In genomic region chr14:105486974-105487448, GRCh38 we compare ENCODE assay signal across 7 cellular contexts. TPM values are rescaled to one million over a fixed set of nuclear protein-coding genes. Genes with fewer than 3 reads are reported as not detected.
DNase-seq lines count a peak whose midpoint lies in the region; ATAC-seq, FAIRE-seq and TF ChIP-seq lines count a peak whose summit lies in the region.

No MANE protein-coding gene starts in this region.

- no peaks in the 10 kb centered on the region for H3K9me3 ChIP-seq in cardiac muscle cell (ENCODE audit: low read depth)
- no peaks in the 10 kb centered on the region for H3K9me3 ChIP-seq in small intestine (ENCODE audit: control insufficient read depth, low read depth)

- H3K4me3 Mint-ChIP-seq in HFFc6 = peak overlapping the region; percentile 30; the same call in 1 of the 2 replicates

- H3K9me3 Mint-ChIP-seq in HFFc6 = no peaks in the 10 kb centered on the region

- peaks cover 8% of the 10 kb centered on the region for H3K27me3 Mint-ChIP-seq in HFFc6 (ENCODE audit: insufficient read depth)

- H3K36me3 Mint-ChIP-seq in HFFc6 (ENCODE audit: low read depth) = no peaks in the 10 kb centered on the region

- peaks cover 22% of the 10 kb centered on the region for H3K4me1 Mint-ChIP-seq in HFFc6 (ENCODE audit: low read depth)

- H3K27ac Mint-ChIP-seq in HFFc6 = no peak overlapping the region

- no peak for ATAC-seq in left lobe of liver

- no peaks in the 10 kb centered on the region for H3K27me3 ChIP-seq in cardiac muscle cell
- H3K27me3 ChIP-seq in small intestine (ENCODE audit: control insufficient read depth in 2 of 2, insufficient read depth in 2 of 2, low read length in 2 of 2) = no peaks in the 10 kb centered on the region

- peaks cover 52% of the 10 kb centered on the region for H3K4me1 ChIP-seq in cardiac muscle cell (ENCODE audit: low read depth)
- H3K4me1 ChIP-seq in small intestine (ENCODE audit: control insufficient read depth in 2 of 2, insufficient read depth in 1 of 2, low read depth in 1 of 2, low read length in 1 of 2) = peaks cover 2 to 7% of the 10 kb centered on the region in 2 donors

- no peak for TF ChIP-seq CTCF in HFFc6 (IDR thresholded peaks at IDR 0.05)
- no peak for TF ChIP-seq CTCF in cardiac muscle cell (IDR thresholded peaks at IDR 0.05; ENCODE audit: low read depth, low read length)

- 1% methylated on average over 40 to 45 of the region's 45 CpGs for WGBS in small intestine, 3 donors

- no peak for FAIRE-seq in small intestine (lab: Jason Lieb, UNC)

- H3K4me3 ChIP-seq in cardiac muscle cell (peak overlapping the region; percentile 26), small intestine (ENCODE audit: low read depth in 1 of 2, low read length in 2 of 2) (peak overlapping the region; percentile 51 to 70)

- H3K27ac ChIP-seq in cardiac muscle cell (peak overlapping the region; percentile 92), small intestine (ENCODE audit: low read depth in 1 of 2, low read length in 1 of 2) (peak overlapping the region; percentile 94 to 96)

- no peaks in the 10 kb centered on the region for H3K36me3 ChIP-seq in cardiac muscle cell
- H3K36me3 ChIP-seq in small intestine (ENCODE audit: control insufficient read depth in 2 of 2, insufficient read depth in 2 of 2, low read length in 2 of 2) = no peaks in the 10 kb centered on the region

- no peak for DNase-seq in HFFc6
- peak; percentile 79 for DNase-seq in activated CD4-positive, alpha-beta T cell treated with anti-CD3 and anti-CD28 coated beads, Interleukin-2, amount 50 U/mL, for 1 hour
- DNase-seq in cardiac muscle cell (ENCODE audit: low read depth in 1 of 2, low spot score in 1 of 2) = no peak
- peak; percentile 80 for DNase-seq in small intestine
- no peak for DNase-seq in left lobe of liver (ENCODE audit: low spot score)
- no peak for DNase-seq in middle frontal gyrus (ENCODE audit: extremely low spot score, low spot score)
- DNase-seq in NCI-H510A (lab: John Stamatoyannopoulos, UW) = no peak

RNA-seq across cellular contexts. Expression of gene CRIP1, which starts 0.3 kb away (rescaled TPM):
- 10 to 100 TPM in 4 of 6 experiments, 1 to 10 TPM in 2; 4.8 to 55.2 (median 42.3) TPM for total RNA-seq in HFFc6 (2021; fragmentation: NEBNext Ultra II Directional; extraction: Animal tissue kit (Norgen Biotek cat#: 25700))
- total RNA-seq in cardiac muscle cell = 46.9 and 51.1 TPM in 2 replicates
- 196 and 203 TPM in 2 replicates for polyA plus RNA-seq in cardiac muscle cell
- polyA plus RNA-seq in small intestine = 1,000 to 10,000 TPM in 1 of 3 donors, 100 to 1,000 TPM in 2; 150 to 3,839 (median 623) TPM
- total RNA-seq in left lobe of liver = 3.2 TPM

RNA-seq across cellular contexts. Expression of gene TEDC1, which starts 4.0 kb away (rescaled TPM):
- 10 to 100 TPM in 5 of 6 experiments, 1 to 10 TPM in 1; 9.1 to 12.9 (median 12.7) TPM for total RNA-seq in HFFc6 (2021; fragmentation: NEBNext Ultra II Directional; extraction: Animal tissue kit (Norgen Biotek cat#: 25700))
- 32.0 and 33.0 TPM in 2 replicates for total RNA-seq in cardiac muscle cell
- 27.4 and 27.6 TPM in 2 replicates for polyA plus RNA-seq in cardiac muscle cell
- polyA plus RNA-seq in small intestine = 10 to 100 TPM; 23.8 to 28.0 (median 23.9) TPM
- total RNA-seq in left lobe of liver = 10.6 TPM

RNA-seq across cellular contexts. Expression of gene CRIP2, which starts 12.4 kb away (rescaled TPM):
- total RNA-seq in HFFc6 (2021; fragmentation: NEBNext Ultra II Directional; extraction: Animal tissue kit (Norgen Biotek cat#: 25700)) = 10 to 100 TPM in 4 of 6 experiments, 1 to 10 TPM in 2; 6.9 to 22.4 (median 21.0) TPM
- total RNA-seq in cardiac muscle cell (804 and 1,173 TPM in 2 replicates), left lobe of liver (23.8 TPM)
- polyA plus RNA-seq in cardiac muscle cell (1,364 and 1,845 TPM in 2 replicates), small intestine (100 to 1,000 TPM in 1 of 3 donors, 10 to 100 TPM in 1, 1 to 10 TPM in 1; 8.9 to 137 (median 45.1) TPM)

RNA-seq across cellular contexts. Expression of gene TMEM121, which starts 39.4 kb away (rescaled TPM):
- total RNA-seq in HFFc6 (2021; fragmentation: NEBNext Ultra II Directional; extraction: Animal tissue kit (Norgen Biotek cat#: 25700)) = 1 to 10 TPM; 3.0 to 4.2 (median 3.4) TPM
- 6.8 and 8.8 TPM in 2 replicates for total RNA-seq in cardiac muscle cell
- polyA plus RNA-seq in cardiac muscle cell = 4.4 and 6.4 TPM in 2 replicates
- 1 to 10 TPM in 1 of 3 donors, not detected in 2; 2.0 TPM for polyA plus RNA-seq in small intestine
- 4.4 TPM for total RNA-seq in left lobe of liver

Comparison
In these comparisons a context has a peak if more than half of its experiments do, and no peak if none do; other contexts are left out.
1. DNase-seq: peak in activated CD4-positive, alpha-beta T cell treated with anti-CD3 and anti-CD28 coated beads, Interleukin-2, amount 50 U/mL, for 1 hour (single experiment) and small intestine (single experiment); none in HFFc6 (single experiment), cardiac muscle cell (0 of 2), left lobe of liver (single experiment), middle frontal gyrus (single experiment) and NCI-H510A (single experiment).
2. RNA of gene CRIP2, which starts 12.4 kb away (total RNA-seq): 804 to 1,173 TPM in cardiac muscle cell; 23.8 TPM in left lobe of liver (single experiment) and 6.9 to 22.4 TPM in HFFc6; every median in the first group is over 10 times any median in the second.